8 cellular contexts compared by ENCODE assay signal in genomic region chr12:68374315-68374982, GRCh38. TPM values are rescaled to one million over a fixed set of nuclear protein-coding genes. Genes with fewer than 3 reads are reported as not detected.
DNase-seq lines count a peak whose midpoint lies in the region; ATAC-seq, FAIRE-seq and TF ChIP-seq lines count a peak whose summit lies in the region.

No MANE protein-coding gene starts in this region.

- DNase-seq in T-helper 1 cell (peak in 4 of 5 donors; percentile 20 to 96 (median 27)), endothelial cell of umbilical vein (ENCODE audit: low read depth, low spot score) (no peak), stomach (peak; percentile 40), SW 1271 (lab: John Stamatoyannopoulos, UW) (no peak), NCI-H2029 treated with DMSO at 0.1 percent for 48 hours (lab: John Stamatoyannopoulos, UW) (no peak), NAMALWA (ENCODE audit: low spot score) (no peak)

- no peaks in the 10 kb centered on the region for H3K79me2 ChIP-seq in endothelial cell of umbilical vein (ENCODE audit: control insufficient read depth, insufficient read depth, low read length)

- POLR2A ChIA-PET in endothelial cell of umbilical vein (lab: Charles Lee) = no interaction called here

- no peak overlapping the region for H3K4me3 ChIP-seq in endothelial cell of umbilical vein (replicated peaks in 1 of 3; ENCODE audit: insufficient read depth in 1 of 3, low read depth in 1 of 3, low read length in 3 of 3)
- H3K4me3 ChIP-seq in stomach = no peak overlapping the region

- H3K27ac ChIP-seq in endothelial cell of umbilical vein (ENCODE audit: insufficient read depth, low read depth, low read length) = no peak overlapping the region
- H3K27ac ChIP-seq in stomach = peak overlapping the region in 1 of 5 donors; percentile 43

- H3K9me1 ChIP-seq in endothelial cell of umbilical vein (replicated peaks; ENCODE audit: control insufficient read depth, extremely low read depth, insufficient read depth, low read length) = no peaks in the 10 kb centered on the region

- TF ChIP-seq CTCF in endothelial cell of umbilical vein (IDR thresholded peaks at IDR 0.05; ENCODE audit: extremely low read depth in 1 of 2, insufficient read depth in 1 of 2, low read depth in 1 of 2, low read length in 2 of 2) (no peak), stomach (IDR thresholded peaks at IDR 0.05) (no peak)

- H3K27me3 ChIP-seq in endothelial cell of umbilical vein (ENCODE audit: control insufficient read depth in 2 of 2, insufficient read depth in 2 of 2, low read length in 2 of 2) (peaks cover 10 to 20% of the 10 kb centered on the region in 2 experiments), stomach (no peaks in the 10 kb centered on the region)

- no peaks in the 10 kb centered on the region for H4K20me1 ChIP-seq in endothelial cell of umbilical vein (replicated peaks; ENCODE audit: control insufficient read depth, extremely low read depth, insufficient read depth, low read length)

- ATAC-seq in GM18873 (IDR thresholded peaks at IDR 0.05; ENCODE audit: low FRiP score, unreplicated experiment) = peak; percentile 97
- ATAC-seq in HG02943 (IDR thresholded peaks at IDR 0.05; ENCODE audit: low read depth, unreplicated experiment) = peak; percentile 95

- CTCF ChIA-PET in endothelial cell of umbilical vein (lab: Charles Lee) = no interaction called here

- no peak overlapping the region for H3K9ac ChIP-seq in endothelial cell of umbilical vein (replicated peaks; ENCODE audit: extremely low read depth, insufficient read depth, low read length)

- H2AFZ ChIP-seq in endothelial cell of umbilical vein (ENCODE audit: low read depth, low read length) = no peak overlapping the region

- dilution Hi-C loops in endothelial cell of umbilical vein (cut with MboI; ENCODE audit: extremely low pct_ligation_motif_present, low sequenced_read_pairs) = no loop called here

- BruUV-seq in endothelial cell of umbilical vein (replicated peaks; lab: Mats Ljungman, UMichigan) = no TSS peak

- H3K9me3 ChIP-seq in endothelial cell of umbilical vein (replicated peaks; ENCODE audit: control insufficient read depth, insufficient read depth, low read length) (no peaks in the 10 kb centered on the region), stomach (no peaks in the 10 kb centered on the region)

- H3K4me1 ChIP-seq in endothelial cell of umbilical vein (ENCODE audit: control insufficient read depth, extremely low read depth, insufficient read depth, low read length) = no peaks in the 10 kb centered on the region
- H3K4me1 ChIP-seq in stomach = peaks cover 6 to 25% (median 13%) of the 10 kb centered on the region in 4 donors

- no peak for TF ChIP-seq EP300 in stomach (IDR thresholded peaks at IDR 0.05)

- FAIRE-seq in endothelial cell of umbilical vein (lab: Jason Lieb, UNC) = no peak

- WGBS in stomach, 5 donors = 78 to 84% (median 79%) methylated on average over 10 of the region's 10 CpGs

- TF ChIP-seq POLR2A in endothelial cell of umbilical vein (IDR thresholded peaks at IDR 0.05; ENCODE audit: low read depth, low read length) (no peak), stomach (IDR thresholded peaks at IDR 0.05) (no peak)

- no peak overlapping the region for H3K4me2 ChIP-seq in endothelial cell of umbilical vein (ENCODE audit: insufficient read depth, low read length)

- intact Hi-C loops in endothelial cell of umbilical vein (cut with micrococcal nuclease) (no loop called here), stomach (cut with DNase I; ENCODE audit: low total_unique reads) (no loop called here)

- H3K36me3 ChIP-seq in endothelial cell of umbilical vein (ENCODE audit: control insufficient read depth in 2 of 2, extremely low read depth in 1 of 2, insufficient read depth in 2 of 2, low read length in 2 of 2) (no peaks in the 10 kb centered on the region), stomach (no peaks in the 10 kb centered on the region)

TF ChIP-seq in endothelial cell of umbilical vein, 7 proteins besides CTCF, POLR2A, EP300 and RAD21:
- TF ChIP-seq JUN (IDR thresholded peaks at IDR 0.05; ENCODE audit: borderline replicate concordance, insufficient read depth, insufficient read length, low read depth) (peak; percentile 31), FOS (IDR thresholded peaks at IDR 0.05; ENCODE audit: borderline replicate concordance, insufficient read depth, low read length) (no peak)

RNA-seq across cellular contexts. Expression of gene MDM1, which starts 42.3 kb away (rescaled TPM):
- total RNA-seq in endothelial cell of umbilical vein = 12.5 and 14.4 TPM in 2 replicates
- polyA plus RNA-seq in endothelial cell of umbilical vein = 2.9 and 4.3 TPM in 2 replicates
- 3.7 and 4.5 TPM in 2 replicates for polyA plus RNA-seq in endothelial cell of umbilical vein (2011; cell fraction: cytosol; rRNA removed)
- 41.9 and 62.1 TPM in 2 replicates for polyA plus RNA-seq in endothelial cell of umbilical vein (2011; cell fraction: nucleus; rRNA removed)
- polyA plus RNA-seq in endothelial cell of umbilical vein (2012) = 8.4 and 8.7 TPM in 2 replicates
- 3.8 and 4.2 TPM in 2 replicates for polyA minus RNA-seq in endothelial cell of umbilical vein
- polyA minus RNA-seq in endothelial cell of umbilical vein (2011; cell fraction: cytosol; rRNA and poly(A)+ RNA removed) = 6.7 TPM
- polyA minus RNA-seq in endothelial cell of umbilical vein (2011; cell fraction: nucleus; rRNA and poly(A)+ RNA removed) = 15.0 and 28.1 TPM in 2 replicates
- total RNA-seq in stomach = 10 to 100 TPM in 4 of 5 donors, 1 to 10 TPM in 1; 5.8 to 41.4 (median 17.4) TPM
- 1 to 10 TPM; 3.9 to 9.0 (median 7.2) TPM for polyA plus RNA-seq in stomach

Comparison
In these comparisons a context has a peak if more than half of its experiments do, and no peak if none do; other contexts are left out.
1. DNase-seq: peak in T-helper 1 cell (4 of 5) and stomach (single experiment); none in endothelial cell of umbilical vein (single experiment), SW 1271 (0 of 2), NCI-H2029 treated with DMSO at 0.1 percent for 48 hours (single experiment) and NAMALWA (single experiment).